In genomic region chr15:59274126-59274970, GRCh38 we compare ENCODE assay signal across 13 cellular contexts.
DNase-seq lines count a peak whose midpoint lies in the region; ATAC-seq and TF ChIP-seq lines count a peak whose summit lies in the region.
"Had no signal": no experiment of that assay in that cellular context is flagged by ENCODE, and none has a peak within 500 bp of the region (broad histone marks: within the 10 kb centered on the region; RNA-seq: fewer than 3 reads in every experiment).

No MANE protein-coding gene starts in this region.

- H3K4me3 ChIP-seq in RWPE2 (ENCODE audit: severe bottlenecking) (no peak overlapping the region), transverse colon (no peak overlapping the region), SJCRH30 (no peak overlapping the region)
- H3K4me3 ChIP-seq: spleen, upper lobe of left lung had no signal

- H3K36me3 Mint-ChIP-seq in activated CD4-positive, alpha-beta T cell treated with anti-CD3 and anti-CD28 coated beads, Interleukin-2, amount 10 ng/mL, durations not matched to agents 7 days and 5 days (ENCODE audit: low read depth): no peaks in the 10 kb centered on the region

- CTCF ChIA-PET in activated CD4-positive, alpha-beta T cell treated with anti-CD3 and anti-CD28 coated beads, Interleukin-2, amount 10 ng/mL, durations not matched to agents 7 days and 5 days (lab: Charles Lee): no interaction called here

- no peak for TF ChIP-seq POLR2A in transverse colon (IDR thresholded peaks at IDR 0.05)

- TF ChIP-seq CTCF in RWPE2 (IDR thresholded peaks at IDR 0.05; ENCODE audit: poor library complexity, severe bottlenecking): no peak
- no peak for TF ChIP-seq CTCF in transverse colon (IDR thresholded peaks at IDR 0.05)

- peak overlapping the region; percentile 4 for H3K27ac Mint-ChIP-seq in activated CD4-positive, alpha-beta T cell treated with anti-CD3 and anti-CD28 coated beads, Interleukin-2, amount 10 ng/mL, durations not matched to agents 7 days and 5 days

- peak; percentile 25 for DNase-seq in activated CD4-positive, alpha-beta T cell treated with anti-CD3 and anti-CD28 coated beads, Interleukin-2, amount 10 ng/mL, durations not matched to agents 7 days and 5 days
- DNase-seq in activated CD4-positive, alpha-beta T cell treated with anti-CD3 and anti-CD28 coated beads, Interleukin-2, amount 50 U/mL, for 48 hours: no peak
- DNase-seq in RWPE2 (ENCODE audit: low spot score): no peak
- DNase-seq in transverse colon: no peak
- no peak for DNase-seq in SIG-M5 (lab: John Stamatoyannopoulos, UW)
- no peak for DNase-seq in SJCRH30
- DNase-seq: kidney, NCI-H2171 treated with DMSO at 0.1 percent for 48 hours, spleen, upper lobe of left lung, WERI-Rb-1 had no signal

- H3K36me3 ChIP-seq in RWPE2 (ENCODE audit: low read depth): peaks cover 34% of the 10 kb centered on the region
- H3K36me3 ChIP-seq in transverse colon: no peaks in the 10 kb centered on the region
- 0 out of 2 replicates have a peak, but pooled peaks cover 4% of the 10 kb centered on the region for H3K36me3 ChIP-seq in SJCRH30
- H3K36me3 ChIP-seq: upper lobe of left lung, WERI-Rb-1 had no signal

- in situ Hi-C loops in transverse colon (cut with MboI; ENCODE audit: low pct_ligation_motif_present in 1 of 4, low pct_unique_long_range_greater_than_20kb in 1 of 4, low sequenced_read_pairs in 3 of 4): no loop called here

- H3K9me3 ChIP-seq in RWPE2 (ENCODE audit: severe bottlenecking): no peaks in the 10 kb centered on the region
- H3K9me3 ChIP-seq in transverse colon: no peaks in the 10 kb centered on the region
- H3K9me3 ChIP-seq in SJCRH30 (replicated peaks): no peaks in the 10 kb centered on the region
- H3K9me3 ChIP-seq: spleen, upper lobe of left lung had no signal

- no peak overlapping the region for H3K4me3 Mint-ChIP-seq in activated CD4-positive, alpha-beta T cell treated with anti-CD3 and anti-CD28 coated beads, Interleukin-2, amount 10 ng/mL, durations not matched to agents 7 days and 5 days

- no peaks in the 10 kb centered on the region for H3K27me3 ChIP-seq in RWPE2 (ENCODE audit: insufficient read depth, poor library complexity, severe bottlenecking)
- H3K27me3 ChIP-seq in transverse colon: no peaks in the 10 kb centered on the region
- H3K27me3 ChIP-seq in SJCRH30: no peaks in the 10 kb centered on the region
- H3K27me3 ChIP-seq: spleen, upper lobe of left lung had no signal

- 85 to 96% methylated on average over 3 to 6 of the region's 6 CpGs for WGBS in transverse colon (ENCODE audit: low coverage in 1 of 2), 2 donors

- no peaks in the 10 kb centered on the region for H3K9me3 Mint-ChIP-seq in activated CD4-positive, alpha-beta T cell treated with anti-CD3 and anti-CD28 coated beads, Interleukin-2, amount 10 ng/mL, durations not matched to agents 7 days and 5 days

- POLR2A ChIA-PET in activated CD4-positive, alpha-beta T cell treated with anti-CD3 and anti-CD28 coated beads, Interleukin-2, amount 10 ng/mL, durations not matched to agents 7 days and 5 days (lab: Charles Lee): no interaction called here

- ATAC-seq in RWPE2 (ENCODE audit: low read depth) (peak; percentile 42), esophagus mucosa (peak; percentile 16), HG02588 (IDR thresholded peaks at IDR 0.05; ENCODE audit: unreplicated experiment) (no peak)

- no peak for TF ChIP-seq EP300 in transverse colon (IDR thresholded peaks at IDR 0.05; ENCODE audit: low read depth)

- H3K4me1 ChIP-seq in RWPE2 (ENCODE audit: insufficient read depth, poor library complexity, severe bottlenecking) (peaks cover 57% of the 10 kb centered on the region), transverse colon (peaks cover 6 to 72% (median 54%) of the 10 kb centered on the region in 4 donors), SJCRH30 (no peaks in the 10 kb centered on the region)
- H3K4me1 ChIP-seq: upper lobe of left lung had no signal

- intact Hi-C loops in transverse colon (cut with DNase I; ENCODE audit: low total_unique reads): no loop called here

- peaks cover 17% of the 10 kb centered on the region for H3K27me3 Mint-ChIP-seq in activated CD4-positive, alpha-beta T cell treated with anti-CD3 and anti-CD28 coated beads, Interleukin-2, amount 10 ng/mL, durations not matched to agents 7 days and 5 days

- H3K4me1 Mint-ChIP-seq in activated CD4-positive, alpha-beta T cell treated with anti-CD3 and anti-CD28 coated beads, Interleukin-2, amount 10 ng/mL, durations not matched to agents 7 days and 5 days: peaks cover 52% of the 10 kb centered on the region

- H3K27ac ChIP-seq in RWPE2 (ENCODE audit: poor library complexity, severe bottlenecking) (peak overlapping the region; percentile 79), transverse colon (peak overlapping the region; percentile 78 to 86 (median 82)), SJCRH30 (no peak overlapping the region)
- H3K27ac ChIP-seq: spleen, upper lobe of left lung, WERI-Rb-1 had no signal
